ENCODE assay signal across 20 cellular contexts in genomic region chr6:53922571-53922981, GRCh38.
DNase-seq lines count a peak whose midpoint lies in the region; ATAC-seq and TF ChIP-seq lines count a peak whose summit lies in the region.
"Had no signal": no experiment of that assay in that cellular context is flagged by ENCODE, and none has a peak within 500 bp of the region (broad histone marks: within the 10 kb centered on the region; RNA-seq: fewer than 3 reads in every experiment).

No MANE protein-coding gene starts in this region.

- WGBS in aorta, 2 donors: 53 to 57% methylated on average over 14 of the region's 14 CpGs

- H3K9me3 ChIP-seq in aorta (ENCODE audit: control insufficient read depth, low read length) (no peaks in the 10 kb centered on the region), SJCRH30 (replicated peaks) (no peaks in the 10 kb centered on the region)

- peaks cover 28% of the 10 kb centered on the region for H3K36me3 Mint-ChIP-seq in osteocyte (ENCODE audit: unreplicated experiment)

- peaks cover 42% of the 10 kb centered on the region for H3K4me1 Mint-ChIP-seq in osteocyte (ENCODE audit: unreplicated experiment)

- no peaks in the 10 kb centered on the region for H3K27me3 Mint-ChIP-seq in osteocyte (ENCODE audit: unreplicated experiment)
- H3K27me3 Mint-ChIP-seq: CD4-positive, alpha-beta T cell had no signal

- in situ Hi-C loops in astrocyte of the spinal cord (cut with HindIII; ENCODE audit: low sequenced_read_pairs): no loop called here

- H3K4me3 Mint-ChIP-seq in osteocyte (ENCODE audit: unreplicated experiment): peak overlapping the region; percentile 28
- H3K4me3 Mint-ChIP-seq: CD4-positive, alpha-beta T cell had no signal

- intact Hi-C loops in aorta (cut with DNase I): no loop called here

- no peak for TF ChIP-seq CTCF in astrocyte of the spinal cord (IDR thresholded peaks at IDR 0.05; ENCODE audit: low read depth, low read length)
- TF ChIP-seq CTCF in osteocyte (IDR thresholded peaks at IDR 0.05): no peak

- H3K4me1 ChIP-seq in aorta (ENCODE audit: control insufficient read depth in 1 of 2, insufficient read depth in 2 of 2, low read length in 2 of 2) (peaks cover 3 to 8% of the 10 kb centered on the region in 2 donors), SJCRH30 (peaks cover 30% of the 10 kb centered on the region)

- H3K27me3 ChIP-seq in aorta (ENCODE audit: control insufficient read depth in 1 of 2, insufficient read depth in 2 of 2, low read length in 1 of 2) (no peaks in the 10 kb centered on the region), SJCRH30 (no peaks in the 10 kb centered on the region)

- ATAC-seq in aorta (ENCODE audit: low FRiP score): no peak

- H3K4me3 ChIP-seq in astrocyte of the spinal cord (ENCODE audit: low read depth, low read length): no peak overlapping the region
- no peak overlapping the region for H3K4me3 ChIP-seq in aorta (ENCODE audit: low read length in 2 of 2)
- no peak overlapping the region for H3K4me3 ChIP-seq in SJCRH30

- peak overlapping the region; percentile 79 for H3K27ac Mint-ChIP-seq in osteocyte (ENCODE audit: unreplicated experiment)
- H3K27ac Mint-ChIP-seq: CD4-positive, alpha-beta T cell had no signal

- no peaks in the 10 kb centered on the region for H3K9me3 Mint-ChIP-seq in osteocyte (ENCODE audit: unreplicated experiment)
- H3K9me3 Mint-ChIP-seq: CD4-positive, alpha-beta T cell had no signal

- DNase-seq in ELF-1 (ENCODE audit: low read depth, low spot score): peak; percentile 68
- peak; percentile 62 for DNase-seq in astrocyte of the spinal cord (ENCODE audit: low read depth, low spot score)
- peak; percentile 89 for DNase-seq in islet precursor cell
- no peak for DNase-seq in osteocyte (ENCODE audit: extremely low spot score, unreplicated experiment)
- DNase-seq in NCI-H1092 treated with DMSO at 0.1 percent for 48 hours (lab: John Stamatoyannopoulos, UW): no peak
- DNase-seq in OCI-M2 (lab: John Stamatoyannopoulos, UW; ENCODE audit: unreplicated experiment): no peak
- DNase-seq in aorta: no peak
- DNase-seq in SJCRH30: no peak
- DNase-seq: activated CD4-positive, alpha-beta T cell treated with anti-CD3 and anti-CD28 coated beads, Interleukin-2, amount 50 U/mL, for 1 hour; activated naive CD4-positive, alpha-beta T cell; anterior cingulate cortex; CD4-positive, alpha-beta T cell; DMS79 treated with DMSO at 0.1 percent for 48 hours; Karpas-422; NCI-H1105 treated with DMSO at 0.1 percent for 48 hours; NCI-H2107; NCI-H524; retina; stimulated activated CD4-positive, alpha-beta T cell treated with anti-CD3 and anti-CD28 coated beads, Interleukin-15, amount 100 ng/mL, for 24 hours; SW 1271 had no signal

- H3K27ac ChIP-seq in aorta (ENCODE audit: low read depth in 1 of 2, low read length in 2 of 2) (peak overlapping the region in 1 of 2 donors; percentile 6), SJCRH30 (no peak overlapping the region)

- H3K36me3 ChIP-seq in aorta (ENCODE audit: control insufficient read depth in 1 of 2, insufficient read depth in 2 of 2, low read length in 1 of 2) (peaks cover 0 to 2% of the 10 kb centered on the region in 2 donors), SJCRH30 (no peaks in the 10 kb centered on the region)

Comparison
In these comparisons a context has a peak if more than half of its experiments do, and no peak if none do; other contexts are left out.
1. DNase-seq: peak in ELF-1 (single experiment), astrocyte of the spinal cord (single experiment) and islet precursor cell (single experiment); none in osteocyte (single experiment), NCI-H1092 treated with DMSO at 0.1 percent for 48 hours (single experiment), OCI-M2 (single experiment), aorta (0 of 2) and SJCRH30 (0 of 2).